20 cellular contexts compared by ENCODE assay signal in the genomic region with DNA sequence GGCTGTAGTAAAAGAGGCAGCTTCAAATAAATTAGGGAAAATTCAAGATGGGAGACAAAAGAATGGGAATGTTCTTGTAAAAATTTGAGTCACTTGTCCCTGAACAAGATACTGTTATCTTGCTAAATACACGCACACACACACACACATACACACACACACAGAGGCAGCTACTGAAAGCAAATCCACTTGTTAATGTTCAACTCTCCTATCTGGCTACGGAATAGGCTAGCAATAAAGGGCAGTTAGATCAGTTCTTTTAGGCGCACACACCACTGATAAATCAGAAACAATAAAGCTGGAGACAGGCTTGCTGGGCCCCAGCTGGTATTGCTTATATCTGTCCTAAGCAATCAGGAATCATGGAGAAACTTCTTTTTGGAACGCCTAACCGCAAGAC.
"Had no signal": no experiment of that assay in that cellular context is flagged by ENCODE, and none has a peak within 500 bp of the region (broad histone marks: within the 10 kb centered on the region; RNA-seq: fewer than 3 reads in every experiment).

No MANE protein-coding gene starts in this region.

- H3K27me3 ChIP-seq: brain microvascular endothelial cell, ovary, sigmoid colon, spleen, uterus had no signal

- H3K9me3 ChIP-seq: left ventricle myocardium inferior, ovary, sigmoid colon, spleen, uterus had no signal

- H3K4me3 ChIP-seq: left ventricle myocardium inferior, ovary, sigmoid colon, spleen, uterus had no signal

- H3K27ac ChIP-seq: brain microvascular endothelial cell, epithelial cell of prostate, left ventricle myocardium inferior, ovary, sigmoid colon, spleen, uterus, VCaP had no signal

- H3K36me3 ChIP-seq: brain microvascular endothelial cell, left ventricle myocardium inferior, ovary, sigmoid colon, spleen, uterus had no signal

- H3K4me1 ChIP-seq: sigmoid colon, spleen, uterus had no signal

- ATAC-seq: activated T-cell treated with anti-CD3 and anti-CD28 coated beads, Interleukin-2, amount 50 U/mL, for 4 hours; natural killer cell; stimulated activated naive B cell treated with anti-CD40 and anti-IgM and Interleukin-4, amounts not matched to agents 10 μg/mL and 1 μg/mL and 100 μg/mL, for 72 hours had no signal

- DNase-seq: activated CD4-positive, alpha-beta T cell treated with anti-CD3 and anti-CD28 coated beads, Interleukin-2, amount 50 U/mL, for 1 hour; activated CD4-positive, CD25-positive, alpha-beta regulatory T cell treated with anti-CD3 and anti-CD28 coated beads, Interleukin-2, amount 50 U/mL, for 72 hours; activated CD8-positive, alpha-beta memory T cell treated with anti-CD3 and anti-CD28 coated beads, Interleukin-2, amount 50 U/mL, for 4 hours; activated naive CD4-positive, alpha-beta T cell treated with anti-CD3 and anti-CD28 coated beads for 36 hours; activated T-cell treated with anti-CD3 and anti-CD28 coated beads, Interleukin-2, amount 50 U/mL, for 4 hours; brain microvascular endothelial cell; central memory CD4-positive, alpha-beta T cell; endodermal cell; foreskin fibroblast; left ventricle myocardium inferior; mammary epithelial cell; natural killer cell; ovary; sigmoid colon; spleen; stimulated activated naive B cell treated with anti-CD40 and anti-IgM and Interleukin-4, amounts not matched to agents 10 μg/mL and 1 μg/mL and 100 μg/mL, for 72 hours; T1000; uterus had no signal
